14 cellular contexts compared by ENCODE assay signal in the genomic region with DNA sequence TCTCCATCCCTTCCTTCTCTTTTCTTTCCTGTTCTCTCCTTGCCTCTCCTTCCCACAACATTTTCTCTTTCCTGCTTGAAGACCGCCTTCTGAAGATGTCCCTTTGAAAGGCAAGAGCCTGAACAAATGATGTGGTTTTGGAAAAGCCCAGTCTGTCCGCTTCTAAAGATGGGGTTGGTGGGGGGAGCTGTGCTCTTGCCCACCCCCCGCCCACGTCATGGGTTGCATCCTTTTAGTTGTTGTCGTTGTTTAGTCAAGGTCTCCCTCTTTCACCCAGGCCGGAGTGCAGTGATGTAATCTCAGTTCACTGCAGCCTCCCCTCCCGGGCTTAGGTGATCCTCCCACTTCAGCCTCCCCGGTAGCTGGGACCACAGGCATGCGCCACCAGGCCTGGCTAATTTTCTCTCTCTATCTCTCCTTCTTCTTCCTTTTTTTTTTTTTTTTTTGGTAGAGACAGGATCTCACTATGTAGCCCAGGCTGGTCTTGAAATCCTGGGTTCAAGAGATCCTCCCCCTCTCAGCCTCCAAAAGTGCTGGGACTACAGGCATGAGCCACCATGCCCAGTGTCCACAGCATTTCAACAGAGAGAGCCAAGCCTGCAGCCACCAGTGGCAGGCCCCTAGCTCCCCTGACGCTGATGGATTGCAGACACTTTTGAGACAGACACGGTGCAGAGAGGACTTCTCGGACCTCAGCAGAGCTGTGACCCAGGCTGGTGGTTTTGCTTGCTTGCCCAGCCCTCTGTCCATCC. TPM values are rescaled to one million over a fixed set of nuclear protein-coding genes. Genes with fewer than 3 reads are reported as not detected.
A peak's percentile ranks its signal among the peaks of the same experiment; 100 is the strongest.
DNase-seq lines count a peak whose midpoint lies in the region; ATAC-seq, FAIRE-seq and TF ChIP-seq lines count a peak whose summit lies in the region.
"Had no signal": no experiment of that assay in that cellular context is flagged by ENCODE, and none has a peak within 500 bp of the region (broad histone marks: within the 10 kb centered on the region; RNA-seq: fewer than 3 reads in every experiment).

No MANE protein-coding gene starts in this region.

- no peaks in the 10 kb centered on the region for H3K36me3 ChIP-seq in ACC112 (ENCODE audit: insufficient read depth, low read length)
- no peaks in the 10 kb centered on the region for H3K36me3 ChIP-seq in SJCRH30
- no peaks in the 10 kb centered on the region for H3K36me3 ChIP-seq in gastroesophageal sphincter
- no peaks in the 10 kb centered on the region for H3K36me3 ChIP-seq in sigmoid colon

- peak overlapping the region; percentile 69 for H2AFZ ChIP-seq in ACC112 (ENCODE audit: low read length, unreplicated experiment)

- TF ChIP-seq CTCF in gastroesophageal sphincter (IDR thresholded peaks at IDR 0.05) (no peak), sigmoid colon (IDR thresholded peaks at IDR 0.05) (no peak)

- TF ChIP-seq POLR2A in gastroesophageal sphincter (IDR thresholded peaks at IDR 0.05) (no peak), sigmoid colon (IDR thresholded peaks at IDR 0.05) (no peak)

- FAIRE-seq in HTR-8/SVneo (lab: Jason Lieb, UNC) = no peak

- peak overlapping the region; percentile 19 for H3K4me3 ChIP-seq in ACC112 (ENCODE audit: low read depth, low read length)
- H3K4me3 ChIP-seq in SJCRH30 = peak overlapping the region; percentile 61
- peak overlapping the region in 1 of 2 donors; percentile 39 for H3K4me3 ChIP-seq in gastroesophageal sphincter
- H3K4me3 ChIP-seq in sigmoid colon = peak overlapping the region in 3 of 4 donors; percentile 28 to 42 (median 42)

- 82 to 94% methylated on average over 2 to 5 of the region's 12 CpGs for WGBS in gastroesophageal sphincter (ENCODE audit: low coverage in 1 of 2), 2 donors
- WGBS in sigmoid colon, 2 donors = 72 to 77% methylated on average over 12 of the region's 12 CpGs

- no peaks in the 10 kb centered on the region for H3K79me2 ChIP-seq in ACC112 (ENCODE audit: control insufficient read depth, insufficient read depth, low read length, unreplicated experiment)

- peaks cover 13% of the 10 kb centered on the region for H3K4me1 ChIP-seq in ACC112 (ENCODE audit: control insufficient read depth, insufficient read depth, low read length, unreplicated experiment)
- peaks cover 16% of the 10 kb centered on the region for H3K4me1 ChIP-seq in SJCRH30
- peaks cover 0 to 58% (median 18%) of the 10 kb centered on the region in 3 donors for H3K4me1 ChIP-seq in gastroesophageal sphincter
- peaks cover 0 to 34% (median 30%) of the 10 kb centered on the region in 4 donors for H3K4me1 ChIP-seq in sigmoid colon

- ATAC-seq in gastroesophageal sphincter (no peak), HG03280 (IDR thresholded peaks at IDR 0.05; ENCODE audit: unreplicated experiment) (no peak)

- no peaks in the 10 kb centered on the region for H3K9me3 ChIP-seq in SJCRH30 (replicated peaks)
- no peaks in the 10 kb centered on the region for H3K9me3 ChIP-seq in gastroesophageal sphincter
- H3K9me3 ChIP-seq in sigmoid colon = no peaks in the 10 kb centered on the region

- no peak for TF ChIP-seq EP300 in gastroesophageal sphincter (IDR thresholded peaks at IDR 0.05)
- TF ChIP-seq EP300 in sigmoid colon (IDR thresholded peaks at IDR 0.05) = no peak

- no peaks in the 10 kb centered on the region for H3K27me3 ChIP-seq in ACC112 (ENCODE audit: insufficient read depth, low read length)
- H3K27me3 ChIP-seq in SJCRH30 = no peaks in the 10 kb centered on the region
- H3K27me3 ChIP-seq in gastroesophageal sphincter = no peaks in the 10 kb centered on the region
- H3K27me3 ChIP-seq in sigmoid colon = no peaks in the 10 kb centered on the region

- H3K27ac ChIP-seq in ACC112 (ENCODE audit: low read depth, low read length) (no peak overlapping the region), SJCRH30 (peak overlapping the region; percentile 99), gastroesophageal sphincter (peak overlapping the region in 3 of 4 donors; percentile 36 to 78 (median 77)), sigmoid colon (peak overlapping the region; percentile 72 to 85 (median 80))

- DNase-seq in SJCRH30 = no peak
- DNase-seq in sigmoid colon = no peak
- no peak for DNase-seq in NCI-H524 (lab: John Stamatoyannopoulos, UW)
- no peak for DNase-seq in NCI-H510A (lab: John Stamatoyannopoulos, UW)
- no peak for DNase-seq in HTR-8/SVneo (ENCODE audit: insufficient read length, low spot score)
- DNase-seq: activated CD4-positive, alpha-beta T cell treated with anti-CD3 and anti-CD28 coated beads, Interleukin-2, amount 50 U/mL, for 4 hours; activated gamma-delta T cell had no signal

- intact Hi-C loops in sigmoid colon (cut with DNase I) = loop anchor here (5.0 kb wide), 1 partner anchor 64 kb away; no protein-coding TSS in a partner anchor

RNA-seq across cellular contexts. Expression of gene CIBAR2, which starts 26.0 kb away (rescaled TPM):
- 0.04 and 0.41 TPM in 2 replicates for total RNA-seq in SJCRH30 (2014; rRNA removed; shearing (Covaris generic))
- not detected for total RNA-seq in gastroesophageal sphincter
- total RNA-seq in sigmoid colon = not detected
- not detected for polyA plus RNA-seq in sigmoid colon
- total RNA-seq: fibroblast of lung; M059J; myocyte; T-helper 2 cell treated with Interferon-gamma antibody and Interleukin-4, amounts not matched to agents 100 ng/mL and 5 ng/mL, for 36 hours had no signal
- polyA plus RNA-seq: fibroblast of lung had no signal
